Comparison of ENCODE assay signal across 13 cellular contexts in genomic region chr7:7848245-7848644, GRCh38.
DNase-seq lines count a peak whose midpoint lies in the region; ATAC-seq and TF ChIP-seq lines count a peak whose summit lies in the region.
"Had no signal": no experiment of that assay in that cellular context is flagged by ENCODE, and none has a peak within 500 bp of the region (broad histone marks: within the 10 kb centered on the region; RNA-seq: fewer than 3 reads in every experiment).

No MANE protein-coding gene starts in this region.

- CTCF ChIA-PET in CD8-positive, alpha-beta T cell (lab: Charles Lee): interaction anchor here (0.8 kb wide), 1 partner anchor 254 kb away, joined by 3 read pairs; no protein-coding TSS in a partner anchor
- CTCF ChIA-PET in mammary epithelial cell (lab: Charles Lee; ENCODE audit: low non-redundant PET): no interaction called here

- 78% methylated on average over 2 of the region's 2 CpGs for WGBS in mammary epithelial cell (ENCODE audit: low coverage, missing lambda C conversion rate)

- H3K9me3 Mint-ChIP-seq in CD8-positive, alpha-beta T cell: no peaks in the 10 kb centered on the region
- H3K9me3 Mint-ChIP-seq in T-helper 2 cell treated with Interferon-gamma antibody and Interleukin-4, amounts not matched to agents 5 μg/mL and 100 μg/mL, for 36 hours: peaks cover 20% of the 10 kb centered on the region

- no peak overlapping the region for H3K27ac ChIP-seq in CD8-positive, alpha-beta T cell (ENCODE audit: low read depth, low read length)
- no peak overlapping the region for H3K27ac ChIP-seq in mammary epithelial cell (ENCODE audit: insufficient read depth, low read depth, low read length)
- H3K27ac ChIP-seq: hepatocyte, ovary had no signal

- no peak for TF ChIP-seq CTCF in CD8-positive, alpha-beta T cell (IDR thresholded peaks at IDR 0.05)
- TF ChIP-seq CTCF in mammary epithelial cell (conservative IDR thresholded peaks at IDR 0.05 in 1 of 2, IDR thresholded peaks at IDR 0.05 in 1 of 2; ENCODE audit: extremely low read depth in 1 of 2, insufficient read depth in 1 of 2, low read depth in 1 of 2, low read length in 2 of 2): no peak

- H3K27ac Mint-ChIP-seq in CD8-positive, alpha-beta T cell: peak overlapping the region; percentile 43
- peak overlapping the region; percentile 51 for H3K27ac Mint-ChIP-seq in T-helper 2 cell treated with Interferon-gamma antibody and Interleukin-4, amounts not matched to agents 5 μg/mL and 100 μg/mL, for 36 hours

- peaks cover 22% of the 10 kb centered on the region for H3K36me3 Mint-ChIP-seq in CD8-positive, alpha-beta T cell
- peaks cover 15% of the 10 kb centered on the region for H3K36me3 Mint-ChIP-seq in T-helper 2 cell treated with Interferon-gamma antibody and Interleukin-4, amounts not matched to agents 5 μg/mL and 100 μg/mL, for 36 hours (ENCODE audit: low read depth)

- DNase-seq in CD8-positive, alpha-beta T cell: no peak
- no peak for DNase-seq in T-helper 2 cell treated with Interferon-gamma antibody and Interleukin-4, amounts not matched to agents 5 μg/mL and 100 μg/mL, for 36 hours (ENCODE audit: low spot score)
- no peak for DNase-seq in H7
- no peak for DNase-seq in mammary epithelial cell
- no peak for DNase-seq in epidermal melanocyte (ENCODE audit: insufficient read length, low spot score)
- no peak for DNase-seq in cerebellar cortex (ENCODE audit: low spot score)
- DNase-seq: activated CD4-positive, alpha-beta T cell treated with anti-CD3 and anti-CD28 coated beads for 4 hours; activated naive CD4-positive, alpha-beta T cell; ovary had no signal

- ATAC-seq in CD8-positive, alpha-beta T cell: no peak
- peak; percentile 67 for ATAC-seq in GM19025 (IDR thresholded peaks at IDR 0.05; ENCODE audit: low read depth, unreplicated experiment)
- ATAC-seq in HG02938 (IDR thresholded peaks at IDR 0.05; ENCODE audit: unreplicated experiment): peak; percentile 92
- ATAC-seq: esophagus mucosa had no signal

- no peaks in the 10 kb centered on the region for H3K79me2 ChIP-seq in mammary epithelial cell (ENCODE audit: insufficient read depth, low read length)
- H3K79me2 ChIP-seq: hepatocyte had no signal

- BruUV-seq in mammary epithelial cell (replicated peaks; lab: Mats Ljungman, UMichigan): no TSS peak

- dilution Hi-C loops in mammary epithelial cell (cut with HindIII; ENCODE audit: low sequenced_read_pairs): no loop called here

- H3K9me3 ChIP-seq in CD8-positive, alpha-beta T cell (ENCODE audit: low read length): no peaks in the 10 kb centered on the region
- no peaks in the 10 kb centered on the region for H3K9me3 ChIP-seq in mammary epithelial cell (replicated peaks; ENCODE audit: insufficient read depth, low read length)
- H3K9me3 ChIP-seq: ovary had no signal

- no peak overlapping the region for H3K4me3 ChIP-seq in CD8-positive, alpha-beta T cell (ENCODE audit: low read depth, low read length)
- H3K4me3 ChIP-seq in H7 (ENCODE audit: insufficient read depth, low read depth, low read length): no peak overlapping the region
- H3K4me3 ChIP-seq in mammary epithelial cell (replicated peaks in 1 of 3; ENCODE audit: insufficient read depth in 1 of 3, low read depth in 2 of 3, low read length in 3 of 3): no peak overlapping the region
- H3K4me3 ChIP-seq: hepatocyte, ovary had no signal

- H3K27me3 ChIP-seq in CD8-positive, alpha-beta T cell (ENCODE audit: insufficient read depth, low read length): no peaks in the 10 kb centered on the region
- H3K27me3 ChIP-seq in H7 (ENCODE audit: control insufficient read depth, insufficient read depth, low read length): no peaks in the 10 kb centered on the region
- no peaks in the 10 kb centered on the region for H3K27me3 ChIP-seq in mammary epithelial cell (ENCODE audit: insufficient read depth, low read length)
- H3K27me3 ChIP-seq: hepatocyte, ovary had no signal

- H3K4me1 ChIP-seq in CD8-positive, alpha-beta T cell (ENCODE audit: insufficient read depth, low read length): peaks cover 12% of the 10 kb centered on the region
- H3K4me1 ChIP-seq in mammary epithelial cell (ENCODE audit: insufficient read depth, low read length): no peaks in the 10 kb centered on the region

- in situ Hi-C loops in mammary epithelial cell (cut with MboI; ENCODE audit: low sequenced_read_pairs in 2 of 2): no loop called here

- no peak overlapping the region for H3K9ac ChIP-seq in mammary epithelial cell (ENCODE audit: insufficient read depth, low read length)

- no peak overlapping the region for H2AFZ ChIP-seq in mammary epithelial cell (ENCODE audit: low read depth, low read length)
- H2AFZ ChIP-seq: hepatocyte had no signal

- H3K4me2 ChIP-seq in mammary epithelial cell (ENCODE audit: insufficient read depth, low read depth, low read length): no peak overlapping the region
- H3K4me2 ChIP-seq: hepatocyte had no signal

- H3K36me3 ChIP-seq in CD8-positive, alpha-beta T cell (ENCODE audit: insufficient read depth, low read length): no peaks in the 10 kb centered on the region
- no peaks in the 10 kb centered on the region for H3K36me3 ChIP-seq in H7 (replicated peaks; ENCODE audit: control insufficient read depth, insufficient read depth, low read length)
- H3K36me3 ChIP-seq in mammary epithelial cell (ENCODE audit: insufficient read depth, low read length): no peaks in the 10 kb centered on the region
- H3K36me3 ChIP-seq: ovary had no signal

- peak overlapping the region; percentile 40 for H3K4me3 Mint-ChIP-seq in CD8-positive, alpha-beta T cell
- peak overlapping the region; percentile 60 for H3K4me3 Mint-ChIP-seq in T-helper 2 cell treated with Interferon-gamma antibody and Interleukin-4, amounts not matched to agents 5 μg/mL and 100 μg/mL, for 36 hours

- no peaks in the 10 kb centered on the region for H3K27me3 Mint-ChIP-seq in CD8-positive, alpha-beta T cell (ENCODE audit: low read depth)
- no peaks in the 10 kb centered on the region for H3K27me3 Mint-ChIP-seq in T-helper 2 cell treated with Interferon-gamma antibody and Interleukin-4, amounts not matched to agents 5 μg/mL and 100 μg/mL, for 36 hours (ENCODE audit: low read depth)

- H4K20me1 ChIP-seq in mammary epithelial cell (ENCODE audit: insufficient read depth, low read length): no peaks in the 10 kb centered on the region

- POLR2A ChIA-PET in CD8-positive, alpha-beta T cell (lab: Charles Lee): no interaction called here

- intact Hi-C loops in CD8-positive, alpha-beta T cell (cut with DNase I, micrococcal nuclease): no loop called here
- intact Hi-C loops in mammary epithelial cell (cut with micrococcal nuclease): no loop called here

- H3K4me1 Mint-ChIP-seq in CD8-positive, alpha-beta T cell (ENCODE audit: low read depth): peaks cover 27% of the 10 kb centered on the region
- peaks cover 31% of the 10 kb centered on the region for H3K4me1 Mint-ChIP-seq in T-helper 2 cell treated with Interferon-gamma antibody and Interleukin-4, amounts not matched to agents 5 μg/mL and 100 μg/mL, for 36 hours (ENCODE audit: low read depth)
